1 cellular context compared by ENCODE assay signal in genomic region chr14:61737913-61738312, GRCh38.
TF ChIP-seq lines count a peak whose summit lies in the region.

No MANE protein-coding gene starts in this region.

TF ChIP-seq in IMR-90, 13 proteins besides CTCF, POLR2A, EP300 and RAD21:
- peak; percentile 64; the same call in 1 of the 2 replicates for TF ChIP-seq RFX5 (IDR thresholded peaks at IDR 0.05; ENCODE audit: low read depth, low read length)
- TF ChIP-seq BHLHE40 (IDR thresholded peaks at IDR 0.05; ENCODE audit: low read depth, low read length), result no peak
- TF ChIP-seq MAZ (IDR thresholded peaks at IDR 0.05; ENCODE audit: borderline replicate concordance, low read depth, low read length), result no peak
